Comparison of ENCODE assay signal across 22 cellular contexts in genomic region chr14:77046706-77047105, GRCh38. TPM values are rescaled to one million over a fixed set of nuclear protein-coding genes. Genes with fewer than 3 reads are reported as not detected.
DNase-seq lines count a peak whose midpoint lies in the region; ATAC-seq, FAIRE-seq and TF ChIP-seq lines count a peak whose summit lies in the region.
"Had no signal": no experiment of that assay in that cellular context is flagged by ENCODE, and none has a peak within 500 bp of the region (broad histone marks: within the 10 kb centered on the region; RNA-seq: fewer than 3 reads in every experiment).

No MANE protein-coding gene starts in this region.

- H2BK5ac ChIP-seq in H1 (ENCODE audit: low read depth, low read length), result no peak overlapping the region

- TF ChIP-seq POLR2A in H1 (IDR thresholded peaks at IDR 0.05; ENCODE audit: control extremely low read depth in 1 of 2, low read depth in 2 of 2, low read length in 2 of 2), result no peak

- no peak overlapping the region for H3K4me2 ChIP-seq in H1 (ENCODE audit: insufficient read depth in 1 of 2, low read depth in 2 of 2, low read length in 2 of 2)

- no peak overlapping the region for H3K4ac ChIP-seq in H1 (replicated peaks; ENCODE audit: insufficient read length, low read depth, low read length)

- no peak overlapping the region for H3K4me3 ChIP-seq in H1 (ENCODE audit: extremely low read depth in 1 of 4, insufficient read depth in 2 of 4, low read depth in 3 of 4, low read length in 4 of 4)
- H3K4me3 ChIP-seq: left lung had no signal

- TF ChIP-seq CTCF in H1 (IDR thresholded peaks at IDR 0.05; ENCODE audit: control extremely low read depth in 1 of 3, insufficient read depth in 1 of 3, low read depth in 1 of 3, low read length in 3 of 3) (no peak), neural crest cell (conservative IDR thresholded peaks at IDR 0.05) (no peak)

- no peaks in the 10 kb centered on the region for H3K23me2 ChIP-seq in H1 (ENCODE audit: low read depth, low read length)

- H2AK5ac ChIP-seq in H1 (ENCODE audit: low read depth, low read length), result no peak overlapping the region

- no peak overlapping the region for H3K18ac ChIP-seq in H1 (ENCODE audit: extremely low read depth, low read length)

- no peak overlapping the region for H3K27ac ChIP-seq in H1 (ENCODE audit: low read depth, low read length)
- H3K27ac ChIP-seq: HL-60, WERI-Rb-1 had no signal

- H4K8ac ChIP-seq in H1 (ENCODE audit: extremely low read depth, insufficient read depth, low read length), result no peak overlapping the region

- no peaks in the 10 kb centered on the region for H3K9me3 ChIP-seq in H1 (ENCODE audit: insufficient read depth in 2 of 2, low read depth in 1 of 2, low read length in 1 of 2)
- H3K9me3 ChIP-seq: Caco-2, left lung had no signal

- H3K4me1 Mint-ChIP-seq in neural crest cell, result peaks cover 60% of the 10 kb centered on the region

- no peaks in the 10 kb centered on the region for H3K27me3 Mint-ChIP-seq in neural crest cell (ENCODE audit: low read depth)
- H3K27me3 Mint-ChIP-seq: activated CD8-positive, alpha-beta T cell treated with anti-CD3 and anti-CD28 coated beads for 36 hours; activated naive CD4-positive, alpha-beta T cell treated with anti-CD3 and anti-CD28 coated beads, Interleukin-2, amount 50 U/mL, for 24 hours had no signal

- TF ChIP-seq RAD21 in H1 (IDR thresholded peaks at IDR 0.05 in 1 of 2, conservative IDR thresholded peaks at IDR 0.05 in 1 of 2; ENCODE audit: low read depth in 2 of 2, low read length in 2 of 2), result no peak

- H4K5ac ChIP-seq in H1 (ENCODE audit: insufficient read length, low read depth, low read length), result no peak overlapping the region

- H3K79me1 ChIP-seq in H1 (ENCODE audit: low read depth, low read length), result no peaks in the 10 kb centered on the region

- no peaks in the 10 kb centered on the region for H4K20me1 ChIP-seq in H1 (replicated peaks in 1 of 2; ENCODE audit: control insufficient read depth in 1 of 2, insufficient read depth in 2 of 2, low read length in 2 of 2)

- no peak overlapping the region for H4K91ac ChIP-seq in H1 (replicated peaks; ENCODE audit: insufficient read length, low read length)

- no peaks in the 10 kb centered on the region for H3K36me3 ChIP-seq in H1 (ENCODE audit: control insufficient read depth in 2 of 4, insufficient read depth in 4 of 4, low read length in 3 of 4)
- H3K36me3 ChIP-seq: left lung, WERI-Rb-1 had no signal

- H3K27ac Mint-ChIP-seq in neural crest cell (ENCODE audit: unreplicated experiment), result peak overlapping the region; percentile 27
- H3K27ac Mint-ChIP-seq: activated CD8-positive, alpha-beta T cell treated with anti-CD3 and anti-CD28 coated beads for 36 hours; activated naive CD4-positive, alpha-beta T cell treated with anti-CD3 and anti-CD28 coated beads, Interleukin-2, amount 50 U/mL, for 24 hours; endodermal cell had no signal

- H2BK12ac ChIP-seq in H1 (ENCODE audit: low read depth, low read length), result 0 out of 2 replicates have a peak overlapping the region, but pooled peaks have one; percentile 1

- no peak for TF ChIP-seq EP300 in H1 (IDR thresholded peaks at IDR 0.05; ENCODE audit: borderline replicate concordance in 1 of 2, low read depth in 2 of 2, low read length in 2 of 2)

- CTCF ChIA-PET in H1 (lab: Charles Lee; ENCODE audit: partially characterized antibody), result interaction anchor here (1.7 to 15.7 kb wide), 8 partner anchors 13 to 174 kb away, joined by 5 to 241 read pairs (median 16); no protein-coding TSS in a partner anchor

- no peaks in the 10 kb centered on the region for H3K79me2 ChIP-seq in H1 (ENCODE audit: control insufficient read depth in 1 of 2, insufficient read depth in 2 of 2, low read length in 2 of 2)

- H3K23ac ChIP-seq in H1 (ENCODE audit: insufficient read length), result no peak overlapping the region

- no peak overlapping the region for H2BK120ac ChIP-seq in H1 (replicated peaks; ENCODE audit: low read depth, low read length)

- H2BK20ac ChIP-seq in H1 (ENCODE audit: low read length), result no peak overlapping the region

- 0 out of 2 replicates have a peak overlapping the region, but pooled peaks have one; percentile 20 for H2BK15ac ChIP-seq in H1 (ENCODE audit: low read length)

- DNase-seq in EL, result peak; percentile 37
- DNase-seq in LoVo (ENCODE audit: low spot score), result peak; percentile 45
- DNase-seq in H1 (ENCODE audit: low read depth in 1 of 2, low spot score in 2 of 2), result no peak
- DNase-seq in neural crest cell (ENCODE audit: low read depth, low spot score), result no peak
- DNase-seq in NK-92 treated with Interleukin-12 subunit alpha and Interleukin-12 subunit beta, amount 100 ng/mL, for 24 hours (lab: John Stamatoyannopoulos, UW), result no peak
- no peak for DNase-seq in globus pallidus (ENCODE audit: low spot score)
- DNase-seq in NCI-H2196 treated with DMSO at 0.1 percent for 48 hours (lab: John Stamatoyannopoulos, UW; ENCODE audit: unreplicated experiment), result no peak
- DNase-seq: activated CD8-positive, alpha-beta T cell treated with anti-CD3 and anti-CD28 coated beads for 36 hours; activated T-cell treated with anti-CD3 and anti-CD28 coated beads, Interleukin-2, amount 50 U/mL, for 48 hours; Caco-2; endodermal cell; HCEC 1CT; left lung; NCI-H1436; NCI-H2171 treated with DMSO at 0.1 percent for 48 hours; NCI-H82; stimulated activated CD4-positive, alpha-beta T cell treated with anti-CD3 and anti-CD28 coated beads, Interleukin-2, amount 100 ng/mL, for 48 hours; WERI-Rb-1 had no signal

- no peak for FAIRE-seq in H1 (lab: Jason Lieb, UNC)
- FAIRE-seq: colon had no signal

- ATAC-seq in HG02610 (IDR thresholded peaks at IDR 0.05; ENCODE audit: unreplicated experiment), result no peak
- ATAC-seq: activated CD8-positive, alpha-beta T cell treated with anti-CD3 and anti-CD28 coated beads for 36 hours; left lung had no signal

- POLR2A ChIA-PET in H1 (lab: Charles Lee; ENCODE audit: partially characterized antibody), result interaction anchor here (2.5 kb wide), 1 partner anchor 9 kb away, joined by 10 read pairs; no protein-coding TSS in a partner anchor

- no peaks in the 10 kb centered on the region for H3K9me3 Mint-ChIP-seq in neural crest cell
- H3K9me3 Mint-ChIP-seq: activated CD8-positive, alpha-beta T cell treated with anti-CD3 and anti-CD28 coated beads for 36 hours; activated naive CD4-positive, alpha-beta T cell treated with anti-CD3 and anti-CD28 coated beads, Interleukin-2, amount 50 U/mL, for 24 hours; endodermal cell had no signal

- H3K56ac ChIP-seq in H1 (replicated peaks; ENCODE audit: insufficient read length, low read depth, low read length), result no peak overlapping the region

- no peaks in the 10 kb centered on the region for H3K27me3 ChIP-seq in H1 (replicated peaks in 1 of 4; ENCODE audit: control insufficient read depth in 3 of 4, extremely low read depth in 1 of 4, insufficient read depth in 3 of 4, low read length in 3 of 4)
- H3K27me3 ChIP-seq: left lung had no signal

- WGBS in H1 (ENCODE audit: extremely low coverage in 1 of 2, insufficient coverage in 1 of 2, insufficient read length in 1 of 2, insufficient replicate concordance in 2 of 2, low coverage in 1 of 2, low lambda C conversion rate in 2 of 2, missing lambda C conversion rate in 1 of 2), 2 experiments, result 94% methylated on average over 2 of the region's 2 CpGs; no CpG with 5 or more reads in 1 of the 2 experiments

- no peaks in the 10 kb centered on the region for H3K36me3 Mint-ChIP-seq in neural crest cell (ENCODE audit: low read depth)
- H3K36me3 Mint-ChIP-seq: activated naive CD4-positive, alpha-beta T cell treated with anti-CD3 and anti-CD28 coated beads, Interleukin-2, amount 50 U/mL, for 24 hours had no signal

- H3K9ac ChIP-seq in H1 (replicated peaks in 1 of 4; ENCODE audit: extremely low read depth in 1 of 4, low read depth in 3 of 4, low read length in 3 of 4), result no peak overlapping the region; a peak in 1 of 7 replicates

- H3K4me1 ChIP-seq in H1 (replicated peaks in 1 of 4; ENCODE audit: control insufficient read depth in 3 of 4, insufficient read depth in 4 of 4, low read length in 3 of 4), result peaks cover 10 to 33% (median 18%) of the 10 kb centered on the region in 4 experiments

- H3K4me3 Mint-ChIP-seq in neural crest cell, result peak overlapping the region; percentile 13
- H3K4me3 Mint-ChIP-seq: activated CD8-positive, alpha-beta T cell treated with anti-CD3 and anti-CD28 coated beads for 36 hours; activated naive CD4-positive, alpha-beta T cell treated with anti-CD3 and anti-CD28 coated beads, Interleukin-2, amount 50 U/mL, for 24 hours; endodermal cell had no signal

- H3K14ac ChIP-seq in H1 (ENCODE audit: insufficient read length), result no peak overlapping the region

- no peak overlapping the region for H2AFZ ChIP-seq in H1 (ENCODE audit: low read length)

TF ChIP-seq in H1, 55 proteins besides CTCF, POLR2A, EP300 and RAD21 (continues in another document):
- no peak for TF ChIP-seq BRCA1 (IDR thresholded peaks at IDR 0.05; ENCODE audit: low read depth, low read length)
- TF ChIP-seq RBBP5 (IDR thresholded peaks at IDR 0.05; ENCODE audit: borderline replicate concordance, low read depth, low read length), result no peak
- no peak for TF ChIP-seq JUN (IDR thresholded peaks at IDR 0.05; ENCODE audit: low read depth, low read length)
- TF ChIP-seq CREB1 (IDR thresholded peaks at IDR 0.05), result no peak
- TF ChIP-seq CHD1 (IDR thresholded peaks at IDR 0.05; ENCODE audit: low read depth, low read length), result no peak
- no peak for TF ChIP-seq ZNF274 (IDR thresholded peaks at IDR 0.05; ENCODE audit: borderline replicate concordance, extremely low read depth, low read length)

RNA-seq across cellular contexts. Expression of gene IRF2BPL, which starts 18.2 kb away (rescaled TPM):
- 57.0 and 59.6 TPM in 2 replicates for total RNA-seq in H1 (2021; fragmentation: NEBNext Ultra II Directional; extraction: Animal tissue kit (Norgen Biotek cat#: 25700))
- polyA plus RNA-seq in H1 (2011; rRNA removed), result 18.8 and 32.1 TPM in 2 replicates
- 22.0 TPM for polyA plus RNA-seq in H1 (2011; cell fraction: cytosol; rRNA removed)
- 27.5 TPM for polyA plus RNA-seq in H1 (2011; cell fraction: nucleus; rRNA removed)
- 36.5 to 43.3 TPM (median 39.3 TPM) in 4 replicates for polyA plus RNA-seq in H1 (2012, experiment 1 of 2)
- 26.8 TPM for polyA plus RNA-seq in H1 (2012, experiment 2 of 2)
- 21.9 TPM for polyA plus RNA-seq in H1 (2013, experiment 1 of 2)
- 22.6 TPM for polyA plus RNA-seq in H1 (2013, experiment 2 of 2)
- polyA minus RNA-seq in H1 (2011; rRNA and poly(A)+ RNA removed), result 7.7 and 12.6 TPM in 2 replicates
- 47.4 TPM for polyA minus RNA-seq in H1 (2011; cell fraction: cytosol; rRNA and poly(A)+ RNA removed)
- polyA minus RNA-seq in H1 (2011; cell fraction: nucleus; rRNA and poly(A)+ RNA removed), result 25.9 TPM
- total RNA-seq in neural crest cell, result 42.6 and 43.6 TPM in 2 replicates

RNA-seq across cellular contexts. Expression of gene CIPC, which starts 51.4 kb away (rescaled TPM):
- 31.7 and 32.7 TPM in 2 replicates for total RNA-seq in H1 (2021; fragmentation: NEBNext Ultra II Directional; extraction: Animal tissue kit (Norgen Biotek cat#: 25700))
- polyA plus RNA-seq in H1 (2011; rRNA removed), result 13.3 and 13.9 TPM in 2 replicates
- 19.8 TPM for polyA plus RNA-seq in H1 (2011; cell fraction: cytosol; rRNA removed)
- 14.3 TPM for polyA plus RNA-seq in H1 (2011; cell fraction: nucleus; rRNA removed)
- 12.0 to 17.1 TPM (median 16.7 TPM) in 4 replicates for polyA plus RNA-seq in H1 (2012, experiment 1 of 2)
- polyA plus RNA-seq in H1 (2012, experiment 2 of 2), result 2.0 TPM
- 15.9 TPM for polyA plus RNA-seq in H1 (2013, experiment 1 of 2)
- polyA plus RNA-seq in H1 (2013, experiment 2 of 2), result 15.4 TPM
- polyA minus RNA-seq in H1 (2011; rRNA and poly(A)+ RNA removed), result 41.1 and 42.1 TPM in 2 replicates
- 17.5 TPM for polyA minus RNA-seq in H1 (2011; cell fraction: cytosol; rRNA and poly(A)+ RNA removed)
- 15.8 TPM for polyA minus RNA-seq in H1 (2011; cell fraction: nucleus; rRNA and poly(A)+ RNA removed)
- total RNA-seq in neural crest cell, result 28.7 and 29.8 TPM in 2 replicates

Comparison
In these comparisons a context has a peak if more than half of its experiments do, and no peak if none do; other contexts are left out.
1. DNase-seq: peak in EL (single experiment) and LoVo (single experiment); none in H1 (0 of 2), neural crest cell (single experiment), NK-92 treated with Interleukin-12 subunit alpha and Interleukin-12 subunit beta, amount 100 ng/mL, for 24 hours (single experiment), globus pallidus (single experiment) and NCI-H2196 treated with DMSO at 0.1 percent for 48 hours (single experiment).